Comparison of ENCODE assay signal across 7 cellular contexts in genomic region chr17:66466933-66467367, GRCh38.
DNase-seq lines count a peak whose midpoint lies in the region; ATAC-seq, FAIRE-seq and TF ChIP-seq lines count a peak whose summit lies in the region.

No MANE protein-coding gene starts in this region.

- H3K27me3 ChIP-seq in RWPE2 (ENCODE audit: insufficient read depth, poor library complexity, severe bottlenecking) = no peaks in the 10 kb centered on the region

- no peaks in the 10 kb centered on the region for H3K27me3 Mint-ChIP-seq in central memory CD8-positive, alpha-beta T cell

- H3K36me3 ChIP-seq in RWPE2 (ENCODE audit: low read depth) = no peaks in the 10 kb centered on the region

- H3K4me3 ChIP-seq in RWPE2 (ENCODE audit: severe bottlenecking) = no peak overlapping the region

- H3K27ac ChIP-seq in RWPE2 (ENCODE audit: poor library complexity, severe bottlenecking) = peak overlapping the region; percentile 95

- peak; percentile 96 for ATAC-seq in RWPE2 (ENCODE audit: low read depth)
- ATAC-seq in central memory CD8-positive, alpha-beta T cell (replicated peaks; ENCODE audit: extremely low read depth, poor library complexity, severe bottlenecking) = no peak
- ATAC-seq in omental fat pad (ENCODE audit: low FRiP score) = peak; percentile 79

- H3K36me3 Mint-ChIP-seq in central memory CD8-positive, alpha-beta T cell (ENCODE audit: insufficient read depth) = no peaks in the 10 kb centered on the region

- H3K4me1 ChIP-seq in RWPE2 (ENCODE audit: insufficient read depth, poor library complexity, severe bottlenecking) = peaks cover 52% of the 10 kb centered on the region

- H3K9me3 Mint-ChIP-seq in central memory CD8-positive, alpha-beta T cell = no peaks in the 10 kb centered on the region

- DNase-seq in H4 (ENCODE audit: low spot score) = peak; percentile 100
- DNase-seq in RWPE2 (ENCODE audit: low spot score) = peak; percentile 84
- no peak for DNase-seq in central memory CD8-positive, alpha-beta T cell (ENCODE audit: low spot score in 2 of 2)
- DNase-seq in omental fat pad (ENCODE audit: low spot score) = no peak
- DNase-seq in GM20000 (ENCODE audit: low spot score) = no peak
- no peak for DNase-seq in D721Med (ENCODE audit: insufficient read length, low spot score)
- DNase-seq in NCI-H187 treated with DMSO at 0.1 percent for 48 hours (lab: John Stamatoyannopoulos, UW) = no peak

- H3K27ac Mint-ChIP-seq in central memory CD8-positive, alpha-beta T cell (ENCODE audit: low read depth) = no peak overlapping the region

- TF ChIP-seq CTCF in RWPE2 (IDR thresholded peaks at IDR 0.05; ENCODE audit: poor library complexity, severe bottlenecking) (no peak), omental fat pad (IDR thresholded peaks at IDR 0.05) (no peak), GM20000 (IDR thresholded peaks at IDR 0.05; ENCODE audit: extremely low read depth, missing control alignments) (no peak), D721Med (IDR thresholded peaks at IDR 0.05; ENCODE audit: insufficient read depth, missing control alignments) (no peak)

- no peaks in the 10 kb centered on the region for H3K9me3 ChIP-seq in RWPE2 (ENCODE audit: severe bottlenecking)

- H3K4me1 Mint-ChIP-seq in central memory CD8-positive, alpha-beta T cell = peaks cover 19% of the 10 kb centered on the region

- peak overlapping the region; percentile 12 for H3K4me3 Mint-ChIP-seq in central memory CD8-positive, alpha-beta T cell

- FAIRE-seq in D721Med (lab: Jason Lieb, UNC) = no peak

Comparison
In these comparisons a context has a peak if more than half of its experiments do, and no peak if none do; other contexts are left out.
1. DNase-seq: peak in H4 (single experiment) and RWPE2 (single experiment); none in central memory CD8-positive, alpha-beta T cell (0 of 2), omental fat pad (single experiment), GM20000 (single experiment), D721Med (single experiment) and NCI-H187 treated with DMSO at 0.1 percent for 48 hours (single experiment).